ENCODE assay signal across 8 cellular contexts in the genomic region with DNA sequence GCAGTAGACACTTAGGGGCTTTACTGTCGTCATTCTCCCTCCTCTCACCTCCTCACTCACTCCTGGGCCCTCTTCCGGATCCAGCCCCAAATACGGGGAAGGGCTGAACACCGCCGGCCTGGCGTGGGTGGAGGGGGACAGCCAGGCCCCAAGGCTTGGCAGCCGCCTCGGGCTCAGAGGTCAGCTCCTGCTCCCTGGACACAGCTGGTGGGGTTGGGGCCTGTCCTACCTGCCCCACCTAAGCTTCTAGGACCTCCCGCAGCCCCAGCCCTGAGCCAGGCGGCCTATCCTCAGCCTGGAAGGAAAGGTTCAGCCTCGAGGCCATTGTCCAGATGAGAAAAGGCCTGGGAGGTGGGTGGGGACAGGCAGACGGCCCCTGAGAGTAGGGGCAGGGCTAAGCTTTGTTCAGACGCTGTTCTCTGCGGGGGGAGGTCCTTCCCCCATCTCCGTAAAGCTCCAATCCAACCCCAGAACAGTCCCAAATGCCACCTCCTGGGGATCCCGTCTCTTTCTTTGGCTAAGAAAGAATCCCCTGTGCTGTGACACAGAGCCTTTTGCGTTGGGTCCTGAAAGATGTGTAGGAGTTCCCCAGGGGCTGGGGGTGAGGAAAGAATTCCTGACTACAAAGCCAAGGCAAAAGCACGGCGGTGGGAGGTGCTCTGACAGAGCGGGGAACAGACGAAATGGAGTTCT. TPM values are rescaled to one million over a fixed set of nuclear protein-coding genes. Genes with fewer than 3 reads are reported as not detected.
DNase-seq lines count a peak whose midpoint lies in the region; ATAC-seq and TF ChIP-seq lines count a peak whose summit lies in the region.

No MANE protein-coding gene starts in this region.

- H4K20me1 ChIP-seq in OCI-LY7 (ENCODE audit: insufficient read depth, low read length) = no peaks in the 10 kb centered on the region

- no peak overlapping the region for H3K4me3 ChIP-seq in CD4-positive, alpha-beta memory T cell (ENCODE audit: low read length in 2 of 2)
- peak overlapping the region; percentile 56 for H3K4me3 ChIP-seq in OCI-LY7 (ENCODE audit: low read depth, low read length, poor library complexity, severe bottlenecking)
- H3K4me3 ChIP-seq in endodermal cell (ENCODE audit: low read length) = peak overlapping the region; percentile 81

- intact Hi-C loops in CD4-positive, alpha-beta memory T cell (cut with micrococcal nuclease) = loop anchor here (1.0 kb wide), 3 partner anchors 36 to 91 kb away; partner anchors contain the start of genes ALKBH5, MIEF2 and SMCR8
- intact Hi-C loops in OCI-LY7 (cut with micrococcal nuclease; ENCODE audit: unreplicated experiment) = no loop called here

- H3K27ac ChIP-seq in CD4-positive, alpha-beta memory T cell (ENCODE audit: low read depth, low read length) = peak overlapping the region; percentile 15
- H3K27ac ChIP-seq in OCI-LY7 (ENCODE audit: low read depth, low read length, poor library complexity, severe bottlenecking) = no peak overlapping the region
- H3K27ac ChIP-seq in endodermal cell (ENCODE audit: low read depth, low read length) = peak overlapping the region; percentile 97

- no peaks in the 10 kb centered on the region for H3K9me2 ChIP-seq in OCI-LY7 (ENCODE audit: insufficient read depth, low read length)

- H3K9me3 Mint-ChIP-seq in CD4-positive, alpha-beta memory T cell = no peaks in the 10 kb centered on the region
- H3K9me3 Mint-ChIP-seq in endodermal cell (no peaks in the 10 kb centered on the region), nephron (no peaks in the 10 kb centered on the region)

- peak overlapping the region; percentile 73 for H3K4me2 ChIP-seq in OCI-LY7 (ENCODE audit: low read length)

- no peaks in the 10 kb centered on the region for H3K36me3 ChIP-seq in CD4-positive, alpha-beta memory T cell (ENCODE audit: insufficient read depth, low read length)
- no peaks in the 10 kb centered on the region for H3K36me3 ChIP-seq in OCI-LY7 (ENCODE audit: insufficient read depth, low read length)
- no peaks in the 10 kb centered on the region for H3K36me3 ChIP-seq in endodermal cell (ENCODE audit: control insufficient read depth, insufficient read depth, low read length)

- no TSS peak for BruUV-seq in OCI-LY7 (replicated peaks; lab: Mats Ljungman, UMichigan)

- H3K36me3 Mint-ChIP-seq in CD4-positive, alpha-beta memory T cell = no peaks in the 10 kb centered on the region
- H3K36me3 Mint-ChIP-seq in endodermal cell (ENCODE audit: low read depth) = no peaks in the 10 kb centered on the region
- no peaks in the 10 kb centered on the region for H3K36me3 Mint-ChIP-seq in nephron (ENCODE audit: low read depth)

- H3K27me3 Mint-ChIP-seq in CD4-positive, alpha-beta memory T cell = no peaks in the 10 kb centered on the region
- H3K27me3 Mint-ChIP-seq in endodermal cell (ENCODE audit: insufficient read depth) (no peaks in the 10 kb centered on the region), nephron (ENCODE audit: low read depth) (no peaks in the 10 kb centered on the region)

- peaks cover 28% of the 10 kb centered on the region for H3K4me1 ChIP-seq in CD4-positive, alpha-beta memory T cell (ENCODE audit: insufficient read depth, low read length)
- H3K4me1 ChIP-seq in OCI-LY7 (ENCODE audit: insufficient read depth, low read length, poor library complexity, severe bottlenecking) (peaks cover 15% of the 10 kb centered on the region), endodermal cell (ENCODE audit: control insufficient read depth, insufficient read depth, low read length) (peaks cover 5% of the 10 kb centered on the region)

- TF ChIP-seq CTCF in OCI-LY7 (conservative IDR thresholded peaks at IDR 0.05; ENCODE audit: low read length) (no peak), endodermal cell (conservative IDR thresholded peaks at IDR 0.05) (no peak), nephron (IDR thresholded peaks at IDR 0.05; ENCODE audit: unreplicated experiment in 3 of 3) (no peak)

- H3K9ac ChIP-seq in endodermal cell (ENCODE audit: extremely low read depth, low read length, poor library complexity, severe bottlenecking) = peak overlapping the region; percentile 56

- ATAC-seq in HG02610 (IDR thresholded peaks at IDR 0.05; ENCODE audit: unreplicated experiment) (no peak), HG02642 (IDR thresholded peaks at IDR 0.05; ENCODE audit: poor library complexity, unreplicated experiment) (no peak), HG02981 (IDR thresholded peaks at IDR 0.05; ENCODE audit: unreplicated experiment) (no peak), HG02852 (IDR thresholded peaks at IDR 0.05; ENCODE audit: unreplicated experiment) (no peak)

- POLR2A ChIA-PET in CD4-positive, alpha-beta memory T cell (lab: Charles Lee; ENCODE audit: partially characterized antibody) = interaction anchor here (0.7 to 2.5 kb wide), 3 partner anchors 10 to 67 kb away, joined by 3 to 9 read pairs (median 3); partner anchors contain the start of gene ALKBH5
- POLR2A ChIA-PET in OCI-LY7 (lab: Charles Lee) = interaction anchor here (0.6 to 0.7 kb wide), 2 partner anchors 35 to 50 kb away, joined by 3 read pairs; no protein-coding TSS in a partner anchor

- no peaks in the 10 kb centered on the region for H3K9me3 ChIP-seq in CD4-positive, alpha-beta memory T cell (ENCODE audit: control insufficient read depth in 1 of 2, low read length in 2 of 2)
- H3K9me3 ChIP-seq in OCI-LY7 (ENCODE audit: low read length) (no peaks in the 10 kb centered on the region), endodermal cell (ENCODE audit: control insufficient read depth, low read length) (no peaks in the 10 kb centered on the region)

- peak overlapping the region in 7 of 8 donors; percentile 41 to 71 (median 65) for H3K4me3 Mint-ChIP-seq in CD4-positive, alpha-beta memory T cell
- H3K4me3 Mint-ChIP-seq in endodermal cell (peak overlapping the region; percentile 95), nephron (peak overlapping the region; percentile 86 to 90 (median 89))

- H3K4me1 Mint-ChIP-seq in CD4-positive, alpha-beta memory T cell = peaks cover 15 to 39% (median 21%) of the 10 kb centered on the region in 4 donors
- H3K4me1 Mint-ChIP-seq in endodermal cell = peaks cover 22% of the 10 kb centered on the region
- H3K4me1 Mint-ChIP-seq in nephron = peaks cover 31% of the 10 kb centered on the region

- no peaks in the 10 kb centered on the region for H3K27me3 ChIP-seq in CD4-positive, alpha-beta memory T cell (ENCODE audit: insufficient read depth, low read length)
- no peaks in the 10 kb centered on the region for H3K27me3 ChIP-seq in endodermal cell (ENCODE audit: control insufficient read depth, insufficient read depth, low read length, poor library complexity, severe bottlenecking)

- DNase-seq in CD4-positive, alpha-beta memory T cell = no peak
- DNase-seq in OCI-LY7 (ENCODE audit: low spot score) (no peak), endodermal cell (peak; percentile 98)

- H2AFZ ChIP-seq in OCI-LY7 (ENCODE audit: low read length) = peak overlapping the region; percentile 88

- H3K79me2 ChIP-seq in OCI-LY7 (ENCODE audit: insufficient read depth, low read depth, low read length) = no peaks in the 10 kb centered on the region

- 7% methylated on average over 5 to 21 of the region's 21 CpGs for WGBS in endodermal cell (ENCODE audit: insufficient coverage in 1 of 2, insufficient read length in 1 of 2), 2 experiments

- CTCF ChIA-PET in CD4-positive, alpha-beta memory T cell (lab: Charles Lee; ENCODE audit: partially characterized antibody) = interaction anchor here (0.8 kb wide), 1 partner anchor 42 kb away, joined by 3 read pairs; the partner anchor contains the start of gene ALKBH5
- CTCF ChIA-PET in OCI-LY7 (lab: Charles Lee; ENCODE audit: unreplicated experiment) = no interaction called here

- H3K27ac Mint-ChIP-seq in CD4-positive, alpha-beta memory T cell = peak overlapping the region in 3 of 7 donors; percentile 59 to 92 (median 82)
- H3K27ac Mint-ChIP-seq in endodermal cell (peak overlapping the region; percentile 98), nephron (peak overlapping the region; percentile 96 to 98 (median 98))

RNA-seq across cellular contexts. Expression of gene LLGL1, which starts 0.9 kb away (rescaled TPM):
- 10 to 100 TPM; 19.9 to 20.5 TPM for total RNA-seq in CD4-positive, alpha-beta memory T cell
- polyA plus RNA-seq in CD4-positive, alpha-beta memory T cell = 1 to 10 TPM in 1 of 2 donors, under 1 TPM in 1; 0.25 to 1.3 TPM
- total RNA-seq in OCI-LY7 (2014; rRNA removed; shearing (Covaris generic)) = 11.9 and 14.1 TPM in 2 replicates
- total RNA-seq in OCI-LY7 (2022) = 19.9 and 20.8 TPM in 2 replicates
- 10 to 100 TPM; 66.3 to 69.3 TPM for total RNA-seq in endodermal cell
- polyA plus RNA-seq in endodermal cell (2013, experiment 1 of 2) = 106 TPM
- polyA plus RNA-seq in endodermal cell (2013, experiment 2 of 2) = 99.6 TPM

RNA-seq across cellular contexts. Expression of gene FLII, which starts 34.0 kb away (rescaled TPM):
- 100 to 1,000 TPM; 333 to 344 TPM for total RNA-seq in CD4-positive, alpha-beta memory T cell
- polyA plus RNA-seq in CD4-positive, alpha-beta memory T cell = 100 to 1,000 TPM; 113 to 204 TPM
- 141 and 155 TPM in 2 replicates for total RNA-seq in OCI-LY7 (2014; rRNA removed; shearing (Covaris generic))
- total RNA-seq in OCI-LY7 (2022) = 219 and 235 TPM in 2 replicates
- total RNA-seq in endodermal cell = 100 to 1,000 TPM; 299 to 335 TPM
- polyA plus RNA-seq in endodermal cell (2013, experiment 1 of 2) = 143 TPM
- 127 TPM for polyA plus RNA-seq in endodermal cell (2013, experiment 2 of 2)

RNA-seq across cellular contexts. Expression of gene MIEF2, which starts 35.9 kb away (rescaled TPM):
- total RNA-seq in CD4-positive, alpha-beta memory T cell = 10 to 100 TPM; 18.2 to 19.3 TPM
- polyA plus RNA-seq in CD4-positive, alpha-beta memory T cell = 10 to 100 TPM in 1 of 2 donors, 1 to 10 TPM in 1; 9.9 to 10.9 TPM
- total RNA-seq in OCI-LY7 (2014; rRNA removed; shearing (Covaris generic)) = 7.6 and 7.9 TPM in 2 replicates
- total RNA-seq in OCI-LY7 (2022) (11.8 and 12.7 TPM in 2 replicates), endodermal cell (10 to 100 TPM; 15.3 to 19.6 TPM)
- 6.2 TPM for polyA plus RNA-seq in endodermal cell (2013, experiment 1 of 2)
- 6.0 TPM for polyA plus RNA-seq in endodermal cell (2013, experiment 2 of 2)

RNA-seq across cellular contexts. Expression of gene ALKBH5, which starts 40.9 kb away (rescaled TPM):
- 100 to 1,000 TPM; 119 TPM for total RNA-seq in CD4-positive, alpha-beta memory T cell
- polyA plus RNA-seq in CD4-positive, alpha-beta memory T cell = 100 to 1,000 TPM; 128 to 132 TPM
- 99.3 and 100 TPM in 2 replicates for total RNA-seq in OCI-LY7 (2014; rRNA removed; shearing (Covaris generic))
- total RNA-seq in OCI-LY7 (2022) = 120 and 125 TPM in 2 replicates
- 10 to 100 TPM; 64.1 to 80.9 TPM for total RNA-seq in endodermal cell
- 51.6 TPM for polyA plus RNA-seq in endodermal cell (2013, experiment 1 of 2)
- polyA plus RNA-seq in endodermal cell (2013, experiment 2 of 2) = 48.6 TPM

Comparison
In these comparisons a context has a peak if more than half of its experiments do, and no peak if none do; other contexts are left out.
1. H3K4me3 ChIP-seq: peak in OCI-LY7 (single experiment) and endodermal cell (single experiment); none in CD4-positive, alpha-beta memory T cell (0 of 2).
2. Peak in every context shown above with its lines, with median percentiles within 50 percentile points of each other: H3K4me3 Mint-ChIP-seq.